In the genomic region with DNA sequence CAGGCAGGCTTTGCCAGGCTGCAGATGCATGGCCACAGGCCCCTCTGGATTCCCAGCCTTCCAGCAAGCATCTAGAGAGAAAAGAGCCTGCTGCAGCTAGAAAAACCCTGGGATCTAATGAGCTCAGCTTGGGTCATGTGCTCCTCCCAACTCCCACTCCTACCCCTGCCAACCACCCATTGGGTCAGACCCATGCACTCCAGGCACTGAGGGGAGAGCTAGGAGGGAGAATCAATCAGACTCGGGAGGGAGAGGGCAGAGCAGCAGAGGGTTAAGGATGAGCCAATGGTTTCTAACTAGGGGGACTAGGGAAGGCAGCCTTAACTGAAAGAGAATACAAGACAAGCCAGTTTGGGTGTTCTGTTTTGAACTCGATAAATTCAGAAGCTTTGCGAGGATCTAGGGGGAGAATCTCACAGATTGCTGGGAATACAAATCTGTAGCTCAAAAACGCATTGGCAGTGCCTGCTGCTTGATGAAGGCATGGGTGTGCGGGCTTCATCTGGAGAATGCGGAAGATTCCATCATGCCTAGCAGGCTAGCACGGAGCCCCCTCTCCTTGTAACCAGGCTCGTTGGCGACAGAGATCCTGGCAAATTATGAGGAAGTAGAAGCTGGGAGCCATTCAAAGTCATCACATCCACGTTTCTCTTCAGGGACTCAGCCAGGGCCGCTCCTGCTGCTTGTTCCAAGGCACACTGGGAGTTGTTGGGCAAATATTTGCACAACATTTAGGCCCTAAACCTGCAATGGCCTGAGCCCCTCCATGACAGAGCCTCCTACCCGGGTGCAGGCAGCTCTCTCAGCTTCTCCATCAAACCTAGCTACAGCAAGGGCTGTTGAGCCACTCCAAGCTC, we compare ENCODE assay signal across 8 cellular contexts. TPM values are rescaled to one million over a fixed set of nuclear protein-coding genes. Genes with fewer than 3 reads are reported as not detected.
DNase-seq lines count a peak whose midpoint lies in the region; ATAC-seq and TF ChIP-seq lines count a peak whose summit lies in the region.

No MANE protein-coding gene starts in this region.

- POLR2A ChIA-PET in naive thymus-derived CD4-positive, alpha-beta T cell (lab: Charles Lee) = interaction anchor here (0.8 to 6.6 kb wide), 13 partner anchors 9 to 196 kb away, joined by 4 to 155 read pairs (median 49); a partner anchor contains a TSS

- CTCF ChIA-PET in naive thymus-derived CD4-positive, alpha-beta T cell (lab: Charles Lee) = interaction anchor here (0.5 to 3.1 kb wide), 8 partner anchors 15 to 204 kb away, joined by 3 to 31 read pairs (median 3); no protein-coding TSS in a partner anchor

- peaks cover 62 to 88% (median 80%) of the 10 kb centered on the region in 7 donors for H3K4me1 Mint-ChIP-seq in naive thymus-derived CD4-positive, alpha-beta T cell

- H3K4me1 ChIP-seq in naive thymus-derived CD4-positive, alpha-beta T cell (ENCODE audit: control insufficient read depth in 2 of 2, insufficient read depth in 2 of 2, low read length in 2 of 2) = peaks cover 50 to 58% of the 10 kb centered on the region in 2 donors

- in situ Hi-C loops in KBM-7 (cut with MboI; ENCODE audit: low pct_unique_long_range_greater_than_20kb, low sequenced_read_pairs) = no loop called here
- in situ Hi-C loops in brain microvascular endothelial cell (cut with HindIII; ENCODE audit: low pct_ligation_motif_present, low sequenced_read_pairs) = no loop called here

- H3K9me3 ChIP-seq in naive thymus-derived CD4-positive, alpha-beta T cell (ENCODE audit: control insufficient read depth in 2 of 3, low read length in 3 of 3) = no peaks in the 10 kb centered on the region
- H3K9me3 ChIP-seq in WERI-Rb-1 (ENCODE audit: severe bottlenecking) = no peaks in the 10 kb centered on the region

- peak overlapping the region in 5 of 10 donors; percentile 18 to 86 (median 54) for H3K4me3 Mint-ChIP-seq in naive thymus-derived CD4-positive, alpha-beta T cell

- peaks cover 0 to 1% (median 0%) of the 10 kb centered on the region in 11 donors for H3K9me3 Mint-ChIP-seq in naive thymus-derived CD4-positive, alpha-beta T cell

- peaks cover 0 to 22% (median 5%) of the 10 kb centered on the region in 5 donors for H3K36me3 Mint-ChIP-seq in naive thymus-derived CD4-positive, alpha-beta T cell

- H3K4me3 ChIP-seq in AG10803 (ENCODE audit: low read length) (peak overlapping the region; percentile 45), brain microvascular endothelial cell (ENCODE audit: low read depth, low read length) (no peak overlapping the region), WERI-Rb-1 (ENCODE audit: low read depth, low read length) (no peak overlapping the region)
- H3K4me3 ChIP-seq in naive thymus-derived CD4-positive, alpha-beta T cell (ENCODE audit: low read length) = no peak overlapping the region

- peak overlapping the region in 8 of 9 donors; percentile 14 to 100 (median 98) for H3K27ac Mint-ChIP-seq in naive thymus-derived CD4-positive, alpha-beta T cell

- TF ChIP-seq CTCF in AG10803 (conservative IDR thresholded peaks at IDR 0.05; ENCODE audit: low read length) (no peak), brain microvascular endothelial cell (IDR thresholded peaks at IDR 0.05; ENCODE audit: low read depth, low read length, missing control alignments) (no peak), WERI-Rb-1 (IDR thresholded peaks at IDR 0.05; ENCODE audit: low read depth, low read length) (no peak)

- H3K27ac ChIP-seq in brain microvascular endothelial cell (peak overlapping the region; percentile 91), WERI-Rb-1 (no peak overlapping the region)
- peak overlapping the region; percentile 79 for H3K27ac ChIP-seq in naive thymus-derived CD4-positive, alpha-beta T cell (ENCODE audit: low read depth, low read length)

- no peaks in the 10 kb centered on the region for H3K36me3 ChIP-seq in brain microvascular endothelial cell (replicated peaks)
- no peaks in the 10 kb centered on the region for H3K36me3 ChIP-seq in naive thymus-derived CD4-positive, alpha-beta T cell (ENCODE audit: control insufficient read depth in 2 of 3, insufficient read depth in 3 of 3, low read length in 3 of 3)
- no peaks in the 10 kb centered on the region for H3K36me3 ChIP-seq in WERI-Rb-1

- no peak for DNase-seq in AG10803 (ENCODE audit: low read depth)
- peak; percentile 62 for DNase-seq in KBM-7
- DNase-seq in brain microvascular endothelial cell = no peak
- no peak for DNase-seq in naive thymus-derived CD4-positive, alpha-beta T cell
- no peak for DNase-seq in NCI-H2196 treated with DMSO at 0.1 percent for 48 hours (lab: John Stamatoyannopoulos, UW; ENCODE audit: unreplicated experiment)
- DNase-seq in WERI-Rb-1 = no peak

- H3K27me3 ChIP-seq in brain microvascular endothelial cell (replicated peaks) (no peaks in the 10 kb centered on the region), WERI-Rb-1 (ENCODE audit: insufficient read depth, low read depth, severe bottlenecking) (no peaks in the 10 kb centered on the region)
- H3K27me3 ChIP-seq in naive thymus-derived CD4-positive, alpha-beta T cell (ENCODE audit: control insufficient read depth in 2 of 2, insufficient read depth in 2 of 2, low read length in 2 of 2) = no peaks in the 10 kb centered on the region

- no peaks in the 10 kb centered on the region for H3K27me3 Mint-ChIP-seq in naive thymus-derived CD4-positive, alpha-beta T cell

- intact Hi-C loops in naive thymus-derived CD4-positive, alpha-beta T cell (cut with micrococcal nuclease) = loop anchor here in 1 of 2 donors (5.0 kb wide), 1 partner anchor 293 kb away; a partner anchor contains a TSS

- ATAC-seq in naive thymus-derived CD4-positive, alpha-beta T cell = no peak
- ATAC-seq in GM21529 (IDR thresholded peaks at IDR 0.05; ENCODE audit: unreplicated experiment) = no peak
- no peak for ATAC-seq in GM18868 (IDR thresholded peaks at IDR 0.05; ENCODE audit: unreplicated experiment)

RNA-seq across cellular contexts. Expression of a gene that starts 56.4 kb away (rescaled TPM):
- 10 to 100 TPM; 10.3 to 25.9 (median 17.4) TPM for total RNA-seq in naive thymus-derived CD4-positive, alpha-beta T cell
- polyA plus RNA-seq in naive thymus-derived CD4-positive, alpha-beta T cell = 10 to 100 TPM in 1 of 2 donors, 1 to 10 TPM in 1; 7.5 to 13.4 TPM
